Comparison of ENCODE assay signal across 1 cellular context in genomic region chrX:44705817-44706551, GRCh38.
TF ChIP-seq lines count a peak whose summit lies in the region.

No MANE protein-coding gene starts in this region.

TF ChIP-seq in HepG2, 621 proteins besides CTCF, POLR2A, EP300 and RAD21 (continued from another document and continues in another):
- TF ChIP-seq RNF219 (CRISPR knock-in tag; IDR thresholded peaks at IDR 0.05) (no peak), ZNF382 (CRISPR knock-in tag; IDR thresholded peaks at IDR 0.05; ENCODE audit: borderline replicate concordance) (no peak), TEF (CRISPR knock-in tag; IDR thresholded peaks at IDR 0.05) (no peak), AHR (CRISPR knock-in tag; IDR thresholded peaks at IDR 0.05) (no peak), SOX5 (CRISPR knock-in tag; IDR thresholded peaks at IDR 0.05; ENCODE audit: borderline replicate concordance) (peak; percentile 71; the same call in 1 of the 2 replicates), ATF7 (IDR thresholded peaks at IDR 0.05) (no peak), ATF7 (CRISPR knock-in tag; IDR thresholded peaks at IDR 0.05) (peak; percentile 36; the same call in 1 of the 2 replicates), ZNF44 (CRISPR knock-in tag; IDR thresholded peaks at IDR 0.05) (no peak), ASH2L (IDR thresholded peaks at IDR 0.05; ENCODE audit: insufficient read length, low read depth, low read length) (peak; percentile 27), NFE2 (CRISPR knock-in tag; IDR thresholded peaks at IDR 0.05) (no peak), DPF2 (CRISPR knock-in tag; IDR thresholded peaks at IDR 0.05; ENCODE audit: borderline replicate concordance, low read depth) (peak; percentile 53; the same call in 1 of the 2 replicates), ETV5 (CRISPR knock-in tag; IDR thresholded peaks at IDR 0.05; ENCODE audit: borderline replicate concordance) (peak; percentile 55; the same call in 1 of the 2 replicates), IRF2 (CRISPR knock-in tag; IDR thresholded peaks at IDR 0.05) (peak; percentile 14; the same call in 1 of the 2 replicates), TCF7 (IDR thresholded peaks at IDR 0.05; ENCODE audit: low read depth) (peak; percentile 46; the same call in 1 of the 2 replicates), MEIS2 (CRISPR knock-in tag; IDR thresholded peaks at IDR 0.05) (peak; percentile 49; the same call in 1 of the 2 replicates), FOXP4 (CRISPR knock-in tag; IDR thresholded peaks at IDR 0.05) (peak; percentile 38; the same call in 1 of the 2 replicates), ZNF446 (CRISPR knock-in tag; IDR thresholded peaks at IDR 0.05) (no peak), GABPA (IDR thresholded peaks at IDR 0.05; ENCODE audit: low read depth, low read length) (no peak), GABPA (CRISPR knock-in tag; IDR thresholded peaks at IDR 0.05; ENCODE audit: low read depth) (peak; percentile 66), PATZ1 (CRISPR knock-in tag; IDR thresholded peaks at IDR 0.05) (peak; percentile 67; the same call in 1 of the 2 replicates), TAF15 (IDR thresholded peaks at IDR 0.05; ENCODE audit: low read depth, low read length, poor library complexity, severe bottlenecking) (no peak), RARA (CRISPR knock-in tag; IDR thresholded peaks at IDR 0.05) (peak; percentile 94), ARID5B (CRISPR knock-in tag; IDR thresholded peaks at IDR 0.05) (peak; percentile 72), ZBTB39 (CRISPR knock-in tag; IDR thresholded peaks at IDR 0.05) (peak; percentile 87), ZNF740 (CRISPR knock-in tag; IDR thresholded peaks at IDR 0.05) (no peak), GZF1 (CRISPR knock-in tag; IDR thresholded peaks at IDR 0.05) (no peak), RAD51 (IDR thresholded peaks at IDR 0.05; ENCODE audit: borderline replicate concordance) (peak; percentile 62), ZNF609 (CRISPR knock-in tag; IDR thresholded peaks at IDR 0.05; ENCODE audit: borderline replicate concordance) (peak; percentile 46; the same call in 1 of the 2 replicates), NFKBIZ (CRISPR knock-in tag; IDR thresholded peaks at IDR 0.05) (no peak), ZBTB21 (CRISPR knock-in tag; IDR thresholded peaks at IDR 0.05) (peak; percentile 37; the same call in 1 of the 2 replicates), CBX5 (CRISPR knock-in tag; IDR thresholded peaks at IDR 0.05; ENCODE audit: borderline replicate concordance) (no peak), TARDBP (CRISPR knock-in tag; IDR thresholded peaks at IDR 0.05) (peak; percentile 34; the same call in 1 of the 2 replicates), CREM (IDR thresholded peaks at IDR 0.05) (peak; percentile 27; the same call in 1 of the 2 replicates), CREM (CRISPR knock-in tag; IDR thresholded peaks at IDR 0.05) (no peak), GATA4 (IDR thresholded peaks at IDR 0.05; ENCODE audit: borderline replicate concordance, low read depth) (no peak), ZNF629 (CRISPR knock-in tag; conservative IDR thresholded peaks at IDR 0.05) (no peak), KLF13 (CRISPR knock-in tag; IDR thresholded peaks at IDR 0.05) (no peak), RELA (CRISPR knock-in tag; IDR thresholded peaks at IDR 0.05) (no peak), DMTF1 (CRISPR knock-in tag; IDR thresholded peaks at IDR 0.05) (no peak), ZNF781 (CRISPR knock-in tag; IDR thresholded peaks at IDR 0.05; ENCODE audit: borderline replicate concordance, not compliant biosample characterization) (no peak), ZNF7 (CRISPR knock-in tag; IDR thresholded peaks at IDR 0.05) (no peak)
